In the genomic region with DNA sequence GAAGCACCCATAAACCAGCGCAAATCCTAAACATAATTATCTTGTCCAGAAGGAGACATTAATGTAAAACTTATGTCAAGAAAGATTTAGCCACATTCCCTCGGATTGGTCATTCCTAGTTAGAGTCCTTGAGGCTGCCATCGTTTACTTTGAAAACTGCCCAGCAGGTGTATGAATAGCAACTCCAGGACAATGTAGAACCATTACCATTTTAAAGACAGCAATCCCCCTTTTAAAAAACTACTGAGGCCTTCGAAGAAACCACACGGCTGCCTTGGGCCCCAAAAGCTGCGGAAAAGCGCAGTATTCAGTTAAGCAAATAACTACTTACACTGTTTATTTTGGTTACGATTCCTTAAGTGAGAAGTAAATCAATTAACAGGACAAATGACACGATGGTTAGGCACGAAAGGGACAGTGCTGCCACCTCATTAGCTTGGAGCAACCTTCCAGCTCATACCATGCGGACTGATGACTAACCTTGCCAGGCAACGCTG, we compare ENCODE assay signal across 7 cellular contexts. TPM values are rescaled to one million over a fixed set of nuclear protein-coding genes. Genes with fewer than 3 reads are reported as not detected.
DNase-seq lines count a peak whose midpoint lies in the region; ATAC-seq and TF ChIP-seq lines count a peak whose summit lies in the region.

No MANE protein-coding gene starts in this region.

- WGBS in adipose tissue, 3 donors = 17 to 53% (median 52%) methylated on average over 12 of the region's 12 CpGs
- 49 to 60% (median 53%) methylated on average over 12 of the region's 12 CpGs for WGBS in spleen, 5 donors

- no peaks in the 10 kb centered on the region for H3K9me3 ChIP-seq in iPS-20b (ENCODE audit: insufficient read depth, low read depth, low read length)
- H3K9me3 ChIP-seq in spleen = no peaks in the 10 kb centered on the region

- DNase-seq in spleen = no peak
- DNase-seq in midbrain (lab: John Stamatoyannopoulos, UW) = no peak

- H3K4me3 ChIP-seq in iPS-20b (ENCODE audit: low read length) (peak overlapping the region; percentile 74), spleen (peak overlapping the region in 7 of 8 donors; percentile 44 to 75 (median 51))

- ATAC-seq in HG02973 (IDR thresholded peaks at IDR 0.05; ENCODE audit: unreplicated experiment) (peak; percentile 9), HG03378 (IDR thresholded peaks at IDR 0.05; ENCODE audit: unreplicated experiment) (no peak), GM18519 (IDR thresholded peaks at IDR 0.05; ENCODE audit: low FRiP score, unreplicated experiment) (no peak)

- intact Hi-C loops in spleen (cut with DNase I; ENCODE audit: low total_unique reads) = no loop called here

- H3K27ac ChIP-seq in adipose tissue (ENCODE audit: low read depth, low read length) (peak overlapping the region; percentile 48), iPS-20b (ENCODE audit: low read length) (no peak overlapping the region), spleen (peak overlapping the region in 7 of 8 donors; percentile 31 to 91 (median 77))

- TF ChIP-seq POLR2A in spleen (IDR thresholded peaks at IDR 0.05) = no peak

- H3K36me3 ChIP-seq in iPS-20b (ENCODE audit: insufficient read depth, low read depth, low read length) (no peaks in the 10 kb centered on the region), spleen (no peaks in the 10 kb centered on the region)

- TF ChIP-seq CTCF in spleen (IDR thresholded peaks at IDR 0.05 in 8 of 11, conservative IDR thresholded peaks at IDR 0.05 in 3 of 11) = no peak

- H3K4me1 ChIP-seq in iPS-20b (ENCODE audit: insufficient read depth, low read length) (no peaks in the 10 kb centered on the region), spleen (peaks cover 0 to 46% (median 16%) of the 10 kb centered on the region in 6 donors)

- H3K27me3 ChIP-seq in iPS-20b (ENCODE audit: insufficient read depth, low read length) (peaks cover 100% of the 10 kb centered on the region), spleen (replicated peaks in 1 of 7) (peaks cover 0 to 53% (median 14%) of the 10 kb centered on the region in 7 donors)

- peak overlapping the region; percentile 17; the same call in 1 of the 2 replicates for H3K9ac ChIP-seq in iPS-20b (ENCODE audit: low read depth, low read length)

RNA-seq across cellular contexts. Expression of a gene that starts 0.8 kb away (rescaled TPM):
- 10 to 100 TPM in 1 of 3 donors, 1 to 10 TPM in 2; 3.0 to 15.7 (median 4.5) TPM for polyA plus RNA-seq in adipose tissue
- 10 to 100 TPM in 3 of 7 donors, 1 to 10 TPM in 4; 2.9 to 35.5 (median 7.3) TPM for total RNA-seq in spleen
- under 1 TPM; 0.20 to 0.48 (median 0.26) TPM for polyA plus RNA-seq in spleen
